In the genomic region with DNA sequence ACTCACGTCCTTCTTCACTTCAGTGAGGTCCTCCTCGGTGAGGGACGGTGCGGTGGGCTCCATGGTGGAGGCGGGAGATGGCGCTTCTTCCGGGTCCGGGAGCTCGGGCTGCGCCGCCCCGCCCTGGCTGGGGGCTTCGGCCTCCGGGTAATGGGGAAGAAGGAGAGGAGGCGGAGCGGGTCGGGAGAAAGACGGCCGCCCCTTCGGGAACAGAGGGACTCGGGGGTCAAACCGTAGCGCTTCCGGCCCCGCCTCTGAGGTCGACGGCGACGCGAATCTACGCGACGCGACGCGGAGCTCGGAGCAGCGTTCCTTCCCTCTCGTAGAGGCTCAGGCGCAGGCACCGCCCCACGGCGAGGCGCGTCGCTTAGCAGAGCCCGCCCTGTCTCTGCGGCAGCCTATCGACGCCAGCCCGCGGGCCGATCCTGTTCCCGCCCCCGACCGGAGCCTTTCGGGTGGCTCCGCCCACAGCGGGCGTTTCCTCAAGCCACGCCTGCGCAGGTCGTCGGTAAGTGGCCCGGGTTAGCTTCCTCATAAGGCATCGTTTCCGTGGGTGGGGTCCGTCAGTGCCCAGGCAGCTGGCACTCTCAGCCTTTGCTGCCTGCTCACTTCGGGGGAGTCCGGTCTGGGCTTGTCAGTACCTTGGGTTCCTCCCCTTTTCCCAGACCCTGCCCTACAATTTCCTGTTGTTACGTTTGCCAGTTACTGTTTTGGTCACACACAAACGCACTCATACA, we compare ENCODE assay signal across 1 cellular context.
TF ChIP-seq lines count a peak whose summit lies in the region.

Gene BCL10 (minus strand): TSS at position 343 of the 737 bp plus-strand sequence. CDS start 280 bp downstream, at position 63.

TF ChIP-seq in HepG2, 621 proteins besides CTCF, POLR2A, EP300 and RAD21 (continued from another document and continues in another):
- TF ChIP-seq, protein P1, sequence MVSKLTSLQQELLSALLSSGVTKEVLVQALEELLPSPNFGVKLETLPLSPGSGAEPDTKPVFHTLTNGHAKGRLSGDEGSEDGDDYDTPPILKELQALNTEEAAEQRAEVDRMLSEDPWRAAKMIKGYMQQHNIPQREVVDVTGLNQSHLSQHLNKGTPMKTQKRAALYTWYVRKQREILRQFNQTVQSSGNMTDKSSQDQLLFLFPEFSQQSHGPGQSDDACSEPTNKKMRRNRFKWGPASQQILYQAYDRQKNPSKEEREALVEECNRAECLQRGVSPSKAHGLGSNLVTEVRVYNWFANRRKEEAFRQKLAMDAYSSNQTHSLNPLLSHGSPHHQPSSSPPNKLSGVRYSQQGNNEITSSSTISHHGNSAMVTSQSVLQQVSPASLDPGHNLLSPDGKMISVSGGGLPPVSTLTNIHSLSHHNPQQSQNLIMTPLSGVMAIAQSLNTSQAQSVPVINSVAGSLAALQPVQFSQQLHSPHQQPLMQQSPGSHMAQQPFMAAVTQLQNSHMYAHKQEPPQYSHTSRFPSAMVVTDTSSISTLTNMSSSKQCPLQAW (CRISPR knock-in tag; IDR thresholded peaks at IDR 0.05) = peak; percentile 90
- TF ChIP-seq THAP11 (CRISPR knock-in tag; IDR thresholded peaks at IDR 0.05) = peak; percentile 89
- peak; percentile 45 for TF ChIP-seq TBL1XR1 (IDR thresholded peaks at IDR 0.05; ENCODE audit: borderline replicate concordance, low read length, partially characterized antibody)
- TF ChIP-seq MXI1 (IDR thresholded peaks at IDR 0.05; ENCODE audit: borderline replicate concordance, low read depth, low read length) = no peak; the same call in 2 of the 3 replicates
- TF ChIP-seq, protein P2, sequence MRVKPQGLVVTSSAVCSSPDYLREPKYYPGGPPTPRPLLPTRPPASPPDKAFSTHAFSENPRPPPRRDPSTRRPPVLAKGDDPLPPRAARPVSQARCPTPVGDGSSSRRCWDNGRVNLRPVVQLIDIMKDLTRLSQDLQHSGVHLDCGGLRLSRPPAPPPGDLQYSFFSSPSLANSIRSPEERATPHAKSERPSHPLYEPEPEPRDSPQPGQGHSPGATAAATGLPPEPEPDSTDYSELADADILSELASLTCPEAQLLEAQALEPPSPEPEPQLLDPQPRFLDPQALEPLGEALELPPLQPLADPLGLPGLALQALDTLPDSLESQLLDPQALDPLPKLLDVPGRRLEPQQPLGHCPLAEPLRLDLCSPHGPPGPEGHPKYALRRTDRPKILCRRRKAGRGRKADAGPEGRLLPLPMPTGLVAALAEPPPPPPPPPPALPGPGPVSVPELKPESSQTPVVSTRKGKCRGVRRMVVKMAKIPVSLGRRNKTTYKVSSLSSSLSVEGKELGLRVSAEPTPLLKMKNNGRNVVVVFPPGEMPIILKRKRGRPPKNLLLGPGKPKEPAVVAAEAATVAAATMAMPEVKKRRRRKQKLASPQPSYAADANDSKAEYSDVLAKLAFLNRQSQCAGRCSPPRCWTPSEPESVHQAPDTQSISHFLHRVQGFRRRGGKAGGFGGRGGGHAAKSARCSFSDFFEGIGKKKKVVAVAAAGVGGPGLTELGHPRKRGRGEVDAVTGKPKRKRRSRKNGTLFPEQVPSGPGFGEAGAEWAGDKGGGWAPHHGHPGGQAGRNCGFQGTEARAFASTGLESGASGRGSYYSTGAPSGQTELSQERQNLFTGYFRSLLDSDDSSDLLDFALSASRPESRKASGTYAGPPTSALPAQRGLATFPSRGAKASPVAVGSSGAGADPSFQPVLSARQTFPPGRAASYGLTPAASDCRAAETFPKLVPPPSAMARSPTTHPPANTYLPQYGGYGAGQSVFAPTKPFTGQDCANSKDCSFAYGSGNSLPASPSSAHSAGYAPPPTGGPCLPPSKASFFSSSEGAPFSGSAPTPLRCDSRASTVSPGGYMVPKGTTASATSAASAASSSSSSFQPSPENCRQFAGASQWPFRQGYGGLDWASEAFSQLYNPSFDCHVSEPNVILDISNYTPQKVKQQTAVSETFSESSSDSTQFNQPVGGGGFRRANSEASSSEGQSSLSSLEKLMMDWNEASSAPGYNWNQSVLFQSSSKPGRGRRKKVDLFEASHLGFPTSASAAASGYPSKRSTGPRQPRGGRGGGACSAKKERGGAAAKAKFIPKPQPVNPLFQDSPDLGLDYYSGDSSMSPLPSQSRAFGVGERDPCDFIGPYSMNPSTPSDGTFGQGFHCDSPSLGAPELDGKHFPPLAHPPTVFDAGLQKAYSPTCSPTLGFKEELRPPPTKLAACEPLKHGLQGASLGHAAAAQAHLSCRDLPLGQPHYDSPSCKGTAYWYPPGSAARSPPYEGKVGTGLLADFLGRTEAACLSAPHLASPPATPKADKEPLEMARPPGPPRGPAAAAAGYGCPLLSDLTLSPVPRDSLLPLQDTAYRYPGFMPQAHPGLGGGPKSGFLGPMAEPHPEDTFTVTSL (CRISPR knock-in tag; IDR thresholded peaks at IDR 0.05; ENCODE audit: borderline replicate concordance) = no peak
- no peak for TF ChIP-seq ZNF44 (CRISPR knock-in tag; IDR thresholded peaks at IDR 0.05)
- TF ChIP-seq, protein P3, sequence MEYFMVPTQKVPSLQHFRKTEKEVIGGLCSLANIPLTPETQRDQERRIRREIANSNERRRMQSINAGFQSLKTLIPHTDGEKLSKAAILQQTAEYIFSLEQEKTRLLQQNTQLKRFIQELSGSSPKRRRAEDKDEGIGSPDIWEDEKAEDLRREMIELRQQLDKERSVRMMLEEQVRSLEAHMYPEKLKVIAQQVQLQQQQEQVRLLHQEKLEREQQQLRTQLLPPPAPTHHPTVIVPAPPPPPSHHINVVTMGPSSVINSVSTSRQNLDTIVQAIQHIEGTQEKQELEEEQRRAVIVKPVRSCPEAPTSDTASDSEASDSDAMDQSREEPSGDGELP (IDR thresholded peaks at IDR 0.05; ENCODE audit: borderline replicate concordance, low read depth) = peak; percentile 72; the same call in 1 of the 2 replicates
- TF ChIP-seq SP5 (CRISPR knock-in tag; IDR thresholded peaks at IDR 0.05; ENCODE audit: borderline replicate concordance, low read depth) = peak; percentile 69; the same call in 1 of the 2 replicates
- no peak for TF ChIP-seq XBP1 (CRISPR knock-in tag; IDR thresholded peaks at IDR 0.05)
- TF ChIP-seq ZNF546 (CRISPR knock-in tag; conservative IDR thresholded peaks at IDR 0.05) = no peak
- 0 out of 2 replicates have a peak, but pooled peaks have one; percentile 34 for TF ChIP-seq CHCHD3 (CRISPR knock-in tag; IDR thresholded peaks at IDR 0.05)
- no peak for TF ChIP-seq MIXL1 (CRISPR knock-in tag; IDR thresholded peaks at IDR 0.05)
- TF ChIP-seq ZNF839 (CRISPR knock-in tag; IDR thresholded peaks at IDR 0.05; ENCODE audit: borderline replicate concordance) = no peak
- TF ChIP-seq ZNF792 (CRISPR knock-in tag; IDR thresholded peaks at IDR 0.05) = peak; percentile 76; the same call in 1 of the 2 replicates
- peak; percentile 54; the same call in 1 of the 2 replicates for TF ChIP-seq FOXC1 (CRISPR knock-in tag; IDR thresholded peaks at IDR 0.05; ENCODE audit: borderline replicate concordance)
- TF ChIP-seq YEATS2 (CRISPR knock-in tag; IDR thresholded peaks at IDR 0.05; ENCODE audit: borderline replicate concordance) = peak; percentile 76
- no peak for TF ChIP-seq ZNF33A (CRISPR knock-in tag; IDR thresholded peaks at IDR 0.05; ENCODE audit: borderline replicate concordance)
- TF ChIP-seq HDAC1 (CRISPR knock-in tag; IDR thresholded peaks at IDR 0.05) = peak; percentile 89
- TF ChIP-seq, protein P4, sequence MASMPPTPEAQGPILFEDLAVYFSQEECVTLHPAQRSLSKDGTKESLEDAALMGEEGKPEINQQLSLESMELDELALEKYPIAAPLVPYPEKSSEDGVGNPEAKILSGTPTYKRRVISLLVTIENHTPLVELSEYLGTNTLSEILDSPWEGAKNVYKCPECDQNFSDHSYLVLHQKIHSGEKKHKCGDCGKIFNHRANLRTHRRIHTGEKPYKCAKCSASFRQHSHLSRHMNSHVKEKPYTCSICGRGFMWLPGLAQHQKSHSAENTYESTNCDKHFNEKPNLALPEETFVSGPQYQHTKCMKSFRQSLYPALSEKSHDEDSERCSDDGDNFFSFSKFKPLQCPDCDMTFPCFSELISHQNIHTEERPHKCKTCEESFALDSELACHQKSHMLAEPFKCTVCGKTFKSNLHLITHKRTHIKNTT (CRISPR knock-in tag; IDR thresholded peaks at IDR 0.05) = no peak
- TF ChIP-seq ATF7-NPFF (CRISPR knock-in tag; IDR thresholded peaks at IDR 0.05; ENCODE audit: low read depth) = no peak
- no peak for TF ChIP-seq HMG20B (CRISPR knock-in tag; conservative IDR thresholded peaks at IDR 0.05)
- no peak; the same call in 1 of the 2 replicates for TF ChIP-seq KDM5B (CRISPR knock-in tag; IDR thresholded peaks at IDR 0.05; ENCODE audit: borderline replicate concordance)
- TF ChIP-seq FOXK2 (IDR thresholded peaks at IDR 0.05) = no peak
- TF ChIP-seq IKZF4 (CRISPR knock-in tag; IDR thresholded peaks at IDR 0.05; ENCODE audit: borderline replicate concordance, low read depth, not compliant biosample characterization) = peak; percentile 7
- TF ChIP-seq, protein P5, sequence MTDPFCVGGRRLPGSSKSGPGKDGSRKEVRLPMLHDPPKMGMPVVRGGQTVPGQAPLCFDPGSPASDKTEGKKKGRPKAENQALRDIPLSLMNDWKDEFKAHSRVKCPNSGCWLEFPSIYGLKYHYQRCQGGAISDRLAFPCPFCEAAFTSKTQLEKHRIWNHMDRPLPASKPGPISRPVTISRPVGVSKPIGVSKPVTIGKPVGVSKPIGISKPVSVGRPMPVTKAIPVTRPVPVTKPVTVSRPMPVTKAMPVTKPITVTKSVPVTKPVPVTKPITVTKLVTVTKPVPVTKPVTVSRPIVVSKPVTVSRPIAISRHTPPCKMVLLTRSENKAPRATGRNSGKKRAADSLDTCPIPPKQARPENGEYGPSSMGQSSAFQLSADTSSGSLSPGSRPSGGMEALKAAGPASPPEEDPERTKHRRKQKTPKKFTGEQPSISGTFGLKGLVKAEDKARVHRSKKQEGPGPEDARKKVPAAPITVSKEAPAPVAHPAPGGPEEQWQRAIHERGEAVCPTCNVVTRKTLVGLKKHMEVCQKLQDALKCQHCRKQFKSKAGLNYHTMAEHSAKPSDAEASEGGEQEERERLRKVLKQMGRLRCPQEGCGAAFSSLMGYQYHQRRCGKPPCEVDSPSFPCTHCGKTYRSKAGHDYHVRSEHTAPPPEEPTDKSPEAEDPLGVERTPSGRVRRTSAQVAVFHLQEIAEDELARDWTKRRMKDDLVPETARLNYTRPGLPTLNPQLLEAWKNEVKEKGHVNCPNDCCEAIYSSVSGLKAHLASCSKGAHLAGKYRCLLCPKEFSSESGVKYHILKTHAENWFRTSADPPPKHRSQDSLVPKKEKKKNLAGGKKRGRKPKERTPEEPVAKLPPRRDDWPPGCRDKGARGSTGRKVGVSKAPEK (CRISPR knock-in tag; IDR thresholded peaks at IDR 0.05; ENCODE audit: borderline replicate concordance) = no peak
- no peak for TF ChIP-seq ZNF10 (CRISPR knock-in tag; IDR thresholded peaks at IDR 0.05; ENCODE audit: borderline replicate concordance, low read depth)
- no peak for TF ChIP-seq DNMT3B (CRISPR knock-in tag; conservative IDR thresholded peaks at IDR 0.05)
- TF ChIP-seq ZFX (CRISPR knock-in tag; IDR thresholded peaks at IDR 0.05; ENCODE audit: low read depth) = peak; percentile 57
- no peak for TF ChIP-seq SCMH1 (CRISPR knock-in tag; IDR thresholded peaks at IDR 0.05; ENCODE audit: borderline replicate concordance)
- TF ChIP-seq FOXK1 (CRISPR knock-in tag; IDR thresholded peaks at IDR 0.05; ENCODE audit: borderline replicate concordance, low read depth) = 0 out of 2 replicates have a peak, but pooled peaks have one; percentile 40
- no peak for TF ChIP-seq ZNF512 (CRISPR knock-in tag; IDR thresholded peaks at IDR 0.05)
- TF ChIP-seq, protein P6, sequence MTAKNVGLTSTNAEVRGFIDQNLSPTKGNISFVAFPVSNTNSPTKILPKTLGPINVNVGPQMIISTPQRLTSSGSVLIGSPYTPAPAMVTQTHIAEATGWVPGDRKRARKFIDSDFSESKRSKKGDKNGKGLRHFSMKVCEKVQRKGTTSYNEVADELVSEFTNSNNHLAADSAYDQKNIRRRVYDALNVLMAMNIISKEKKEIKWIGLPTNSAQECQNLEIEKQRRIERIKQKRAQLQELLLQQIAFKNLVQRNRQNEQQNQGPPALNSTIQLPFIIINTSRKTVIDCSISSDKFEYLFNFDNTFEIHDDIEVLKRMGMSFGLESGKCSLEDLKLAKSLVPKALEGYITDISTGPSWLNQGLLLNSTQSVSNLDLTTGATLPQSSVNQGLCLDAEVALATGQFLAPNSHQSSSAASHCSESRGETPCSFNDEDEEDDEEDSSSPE (CRISPR knock-in tag; IDR thresholded peaks at IDR 0.05) = peak; percentile 57
- TF ChIP-seq, protein P7, sequence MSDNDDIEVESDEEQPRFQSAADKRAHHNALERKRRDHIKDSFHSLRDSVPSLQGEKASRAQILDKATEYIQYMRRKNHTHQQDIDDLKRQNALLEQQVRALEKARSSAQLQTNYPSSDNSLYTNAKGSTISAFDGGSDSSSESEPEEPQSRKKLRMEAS (IDR thresholded peaks at IDR 0.05) = peak; percentile 40; the same call in 1 of the 2 replicates
- no peak for TF ChIP-seq NR0B2 (CRISPR knock-in tag; IDR thresholded peaks at IDR 0.05)
- TF ChIP-seq ZC3H13 (CRISPR knock-in tag; IDR thresholded peaks at IDR 0.05) = no peak
- no peak for TF ChIP-seq ZSCAN12 (CRISPR knock-in tag; IDR thresholded peaks at IDR 0.05)
- no peak for TF ChIP-seq CENPBD1 (CRISPR knock-in tag; IDR thresholded peaks at IDR 0.05; ENCODE audit: borderline replicate concordance, low read depth)
- TF ChIP-seq ZNF432 (CRISPR knock-in tag; IDR thresholded peaks at IDR 0.05; ENCODE audit: borderline replicate concordance) = no peak
- TF ChIP-seq MYPOP (CRISPR knock-in tag; IDR thresholded peaks at IDR 0.05) = peak; percentile 77; the same call in 1 of the 2 replicates
- TF ChIP-seq CREM (IDR thresholded peaks at IDR 0.05) = peak; percentile 88
- TF ChIP-seq CREM (CRISPR knock-in tag; IDR thresholded peaks at IDR 0.05) = peak; percentile 57; the same call in 1 of the 2 replicates
